In the genomic region with DNA sequence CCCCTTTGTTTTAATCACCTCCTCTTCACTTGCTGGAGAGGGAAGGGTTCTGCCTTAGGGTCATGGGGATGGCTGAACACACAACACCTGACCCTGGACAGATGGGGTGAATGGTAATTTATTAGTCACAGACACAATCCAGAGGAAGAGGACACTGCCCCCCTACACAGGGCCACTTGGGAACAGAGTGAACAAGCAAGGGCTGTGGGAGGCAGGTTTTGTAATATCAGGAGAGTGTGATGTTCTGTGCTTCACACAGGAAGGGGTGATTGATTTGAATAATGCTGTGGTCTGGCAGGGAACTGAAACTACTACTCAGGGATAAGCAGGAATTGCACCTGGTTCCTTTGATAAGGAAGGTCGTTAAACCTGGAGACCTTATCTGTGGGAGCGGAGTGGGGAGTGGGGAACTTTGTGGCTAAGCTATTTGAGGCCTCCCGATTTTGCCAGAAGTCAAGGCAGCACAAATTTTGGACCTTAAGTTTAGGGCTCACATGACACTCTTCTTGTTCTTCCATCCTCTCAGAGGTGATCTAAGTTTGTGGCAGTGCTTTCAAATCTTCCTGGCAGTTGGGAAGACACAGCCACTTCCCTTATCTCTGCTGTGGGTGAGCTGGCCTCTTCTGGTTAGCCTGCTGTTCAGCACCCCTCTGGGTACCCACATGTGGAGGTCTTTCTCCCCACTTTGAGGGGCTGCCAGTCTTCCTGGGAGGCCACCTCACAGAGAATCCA, we compare ENCODE assay signal across 8 cellular contexts.
DNase-seq lines count a peak whose midpoint lies in the region; ATAC-seq, FAIRE-seq and TF ChIP-seq lines count a peak whose summit lies in the region.

No MANE protein-coding gene starts in this region.

- peak; percentile 98 for FAIRE-seq in K562 (lab: Jason Lieb, UNC)

- H3K4me3 Mint-ChIP-seq in activated CD4-positive, alpha-beta T cell treated with anti-CD3 and anti-CD28 coated beads, Interleukin-2, amount 10 ng/mL, durations not matched to agents 7 days and 5 days, result no peak overlapping the region

- peak overlapping the region; percentile 72 for H3K4me2 ChIP-seq in K562 (ENCODE audit: insufficient read depth, low read length)

- H3K36me3 ChIP-seq in K562 (ENCODE audit: control insufficient read depth, insufficient read depth, low read length) (no peaks in the 10 kb centered on the region), skeletal muscle tissue (ENCODE audit: control insufficient read depth in 3 of 3, insufficient read depth in 3 of 3, low read length in 3 of 3) (no peaks in the 10 kb centered on the region), vagina (no peaks in the 10 kb centered on the region)

- H3K27ac Mint-ChIP-seq in activated CD4-positive, alpha-beta T cell treated with anti-CD3 and anti-CD28 coated beads, Interleukin-2, amount 10 ng/mL, durations not matched to agents 7 days and 5 days, result no peak overlapping the region

- H3K4me1 ChIP-seq in K562 (replicated peaks in 1 of 2; ENCODE audit: control insufficient read depth in 2 of 2, insufficient read depth in 2 of 2, low read length in 2 of 2) (peaks cover 50 to 90% of the 10 kb centered on the region in 2 experiments), skeletal muscle tissue (ENCODE audit: control insufficient read depth in 3 of 3, insufficient read depth in 3 of 3, low read length in 3 of 3) (peaks cover 35 to 44% (median 36%) of the 10 kb centered on the region in 3 donors), vagina (no peaks in the 10 kb centered on the region)

- CTCF ChIA-PET in activated CD4-positive, alpha-beta T cell treated with anti-CD3 and anti-CD28 coated beads, Interleukin-2, amount 10 ng/mL, durations not matched to agents 7 days and 5 days (lab: Charles Lee), result interaction anchor here (1.6 kb wide), 1 partner anchor 8 kb away, joined by 5 read pairs; no protein-coding TSS in a partner anchor
- CTCF ChIA-PET in K562 (lab: Yijun Ruan, JAX; ENCODE audit: low intra/inter-chr PET ratio), result no interaction called here

- peak; percentile 36 to 56; a peak in 3 of 4 replicates for TF ChIP-seq RAD21 in K562 (CRISPR knock-in tag; conservative IDR thresholded peaks at IDR 0.05 in 1 of 2, IDR thresholded peaks at IDR 0.05 in 1 of 2)

- H3K9ac ChIP-seq in K562 (ENCODE audit: insufficient read depth in 1 of 2, low read depth in 2 of 2, low read length in 2 of 2), result peak overlapping the region; percentile 53 to 58; a peak in 3 of 4 replicates
- H3K9ac ChIP-seq in skeletal muscle tissue (ENCODE audit: low read depth in 1 of 3, low read length in 3 of 3), result peak overlapping the region in 2 of 3 donors; percentile 54 to 58

- TF ChIP-seq POLR2A in K562 (conservative IDR thresholded peaks at IDR 0.05), result peak; percentile 43; the same call in 1 of the 2 replicates
- TF ChIP-seq POLR2A in vagina (IDR thresholded peaks at IDR 0.05), result no peak

- peak overlapping the region; percentile 90 for H3K27ac ChIP-seq in K562 (ENCODE audit: extremely low read depth, low read depth, low read length)
- peak overlapping the region; percentile 81 for H3K27ac ChIP-seq in skeletal muscle tissue (ENCODE audit: low read depth, low read length)
- H3K27ac ChIP-seq in vagina, result no peak overlapping the region

- H4K20me1 ChIP-seq in K562 (replicated peaks; ENCODE audit: control insufficient read depth, insufficient read depth, low read length), result no peaks in the 10 kb centered on the region

- H2AFZ ChIP-seq in K562 (ENCODE audit: low read depth, low read length), result peak overlapping the region; percentile 71

- peak; percentile 12 to 25 for DNase-seq in activated CD4-positive, alpha-beta T cell treated with anti-CD3 and anti-CD28 coated beads, Interleukin-2, amount 50 U/mL, for 48 hours
- DNase-seq in activated CD4-positive, alpha-beta T cell treated with anti-CD3 and anti-CD28 coated beads, Interleukin-2, amount 10 ng/mL, durations not matched to agents 7 days and 5 days, result no peak
- DNase-seq in Jurkat, Clone E6-1 (ENCODE audit: low read depth, low spot score), result peak; percentile 88
- peak; percentile 81 to 96 (median 86) for DNase-seq in K562 (ENCODE audit: extremely low read depth in 1 of 4, low spot score in 3 of 4)
- no peak for DNase-seq in vagina (ENCODE audit: extremely low spot score in 2 of 2)
- DNase-seq in HT-29 (ENCODE audit: low spot score), result no peak

- no TSS peak for BruUV-seq in K562 (replicated peaks; lab: Mats Ljungman, UMichigan)

- H3K36me3 Mint-ChIP-seq in activated CD4-positive, alpha-beta T cell treated with anti-CD3 and anti-CD28 coated beads, Interleukin-2, amount 10 ng/mL, durations not matched to agents 7 days and 5 days (ENCODE audit: low read depth), result no peaks in the 10 kb centered on the region

- H3K79me2 ChIP-seq in K562 (ENCODE audit: control insufficient read depth, insufficient read depth, low read length), result no peaks in the 10 kb centered on the region

- peaks cover 3% of the 10 kb centered on the region for H3K27me3 Mint-ChIP-seq in activated CD4-positive, alpha-beta T cell treated with anti-CD3 and anti-CD28 coated beads, Interleukin-2, amount 10 ng/mL, durations not matched to agents 7 days and 5 days

- H3K4me3 ChIP-seq in Jurkat, Clone E6-1 (ENCODE audit: low read length), result peak overlapping the region; percentile 4
- no peak overlapping the region for H3K4me3 ChIP-seq in K562
- H3K4me3 ChIP-seq in skeletal muscle tissue (ENCODE audit: low read length in 3 of 3), result no peak overlapping the region
- H3K4me3 ChIP-seq in vagina, result no peak overlapping the region

- ATAC-seq in K562, result peak; percentile 86
- ATAC-seq in HG02840 (IDR thresholded peaks at IDR 0.05; ENCODE audit: low FRiP score, unreplicated experiment), result no peak

- 0 out of 6 replicates have a peak, but pooled peaks of 1 of the 3 experiments have one; percentile 9 for TF ChIP-seq CTCF in K562 (IDR thresholded peaks at IDR 0.05 in 2 of 3, conservative IDR thresholded peaks at IDR 0.05 in 1 of 3; ENCODE audit: insufficient read depth in 2 of 3, low read depth in 1 of 3, low read length in 3 of 3)
- no peak for TF ChIP-seq CTCF in vagina (IDR thresholded peaks at IDR 0.05)

- no peaks in the 10 kb centered on the region for H3K9me1 ChIP-seq in K562 (ENCODE audit: control insufficient read depth, insufficient read depth, low read length)

- POLR2A ChIA-PET in activated CD4-positive, alpha-beta T cell treated with anti-CD3 and anti-CD28 coated beads, Interleukin-2, amount 10 ng/mL, durations not matched to agents 7 days and 5 days (lab: Charles Lee), result no interaction called here
- POLR2A ChIA-PET in K562 (lab: Yijun Ruan, JAX), result interaction anchor here (0.8 to 1.6 kb wide), 9 partner anchors 9 to 172 kb away, joined by 3 to 5 read pairs (median 3); a partner anchor contains a TSS

- H3K9me3 Mint-ChIP-seq in activated CD4-positive, alpha-beta T cell treated with anti-CD3 and anti-CD28 coated beads, Interleukin-2, amount 10 ng/mL, durations not matched to agents 7 days and 5 days, result no peaks in the 10 kb centered on the region

- WGBS in K562 (ENCODE audit: insufficient coverage, low coverage, missing lambda C conversion rate), result 0% methylated on average over 3 of the region's 3 CpGs

- in situ Hi-C loops in K562 (cut with MboI), result no loop called here

- TF ChIP-seq EP300 in K562 (IDR thresholded peaks at IDR 0.05; ENCODE audit: low read length), result peak; percentile 100

- H3K4me1 Mint-ChIP-seq in activated CD4-positive, alpha-beta T cell treated with anti-CD3 and anti-CD28 coated beads, Interleukin-2, amount 10 ng/mL, durations not matched to agents 7 days and 5 days, result peaks cover 13% of the 10 kb centered on the region

- intact Hi-C loops in K562 (cut with micrococcal nuclease), result loop anchor here (1.0 to 2.0 kb wide), 6 partner anchors 36 to 136 kb away; a partner anchor contains a TSS
- intact Hi-C loops in vagina (cut with DNase I), result no loop called here

- H3K27me3 ChIP-seq in K562 (ENCODE audit: control insufficient read depth in 2 of 2, insufficient read depth in 2 of 2, low read length in 2 of 2) (no peaks in the 10 kb centered on the region), skeletal muscle tissue (ENCODE audit: control insufficient read depth in 3 of 3, insufficient read depth in 3 of 3, low read length in 3 of 3) (no peaks in the 10 kb centered on the region), vagina (no peaks in the 10 kb centered on the region)

- H3K9me3 ChIP-seq in K562 (replicated peaks; ENCODE audit: control insufficient read depth, insufficient read depth, low read depth, low read length), result no peaks in the 10 kb centered on the region
- H3K9me3 ChIP-seq in skeletal muscle tissue (ENCODE audit: control insufficient read depth in 3 of 3, low read length in 3 of 3), result no peaks in the 10 kb centered on the region
- no peaks in the 10 kb centered on the region for H3K9me3 ChIP-seq in vagina

TF ChIP-seq in K562, 482 proteins besides CTCF, POLR2A, EP300 and RAD21 (continues in another document):
- TF ChIP-seq BRF1 (IDR thresholded peaks at IDR 0.05; ENCODE audit: borderline replicate concordance, extremely low read depth, insufficient read length), result no peak
- no peak for TF ChIP-seq CBX1 (IDR thresholded peaks at IDR 0.05; ENCODE audit: low read depth)
- peak; percentile 100 for TF ChIP-seq ZEB2 (IDR thresholded peaks at IDR 0.05)
- TF ChIP-seq ZFP36 (IDR thresholded peaks at IDR 0.05; ENCODE audit: low read depth, low read length, partially characterized antibody), result no peak
- peak; percentile 7 for TF ChIP-seq FOS (IDR thresholded peaks at IDR 0.05; ENCODE audit: extremely low read depth, insufficient read length)
- TF ChIP-seq NR1H2 (CRISPR knock-in tag; IDR thresholded peaks at IDR 0.05), result no peak
- TF ChIP-seq PYGO2 (tag; IDR thresholded peaks at IDR 0.05), result peak; percentile 94
- no peak for TF ChIP-seq SRSF1 (IDR thresholded peaks at IDR 0.05; ENCODE audit: low read depth, low read length)
- no peak for TF ChIP-seq CBX8 (IDR thresholded peaks at IDR 0.05; ENCODE audit: borderline replicate concordance, extremely low read depth, low read depth, low read length, poor library complexity, severe bottlenecking)

Comparison
In these comparisons a context has a peak if more than half of its experiments do, and no peak if none do; other contexts are left out.
1. DNase-seq: peak in activated CD4-positive, alpha-beta T cell treated with anti-CD3 and anti-CD28 coated beads, Interleukin-2, amount 50 U/mL, for 48 hours (2 of 2), Jurkat, Clone E6-1 (single experiment) and K562 (4 of 4); none in activated CD4-positive, alpha-beta T cell treated with anti-CD3 and anti-CD28 coated beads, Interleukin-2, amount 10 ng/mL, durations not matched to agents 7 days and 5 days (single experiment), vagina (0 of 2) and HT-29 (single experiment).